In the genomic region with DNA sequence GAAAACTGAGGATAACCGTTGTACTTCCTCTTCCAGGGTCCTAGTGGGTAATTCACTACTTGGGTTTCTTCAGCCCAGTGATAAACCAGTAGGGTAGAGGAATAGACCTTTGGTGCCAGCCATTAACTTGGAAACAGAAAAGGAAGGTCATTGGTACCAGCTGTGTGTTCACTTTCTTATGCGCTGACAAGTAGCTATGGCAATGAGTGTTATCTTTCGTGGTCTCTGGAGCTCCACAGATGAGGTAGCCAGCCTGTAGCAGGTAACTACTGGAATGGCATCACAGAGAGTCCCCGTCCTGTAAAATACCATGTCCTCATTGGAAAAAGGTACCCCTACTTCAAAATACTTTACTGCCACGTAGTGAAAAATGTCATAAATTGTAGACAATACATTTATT, we compare ENCODE assay signal across 9 cellular contexts. TPM values are rescaled to one million over a fixed set of nuclear protein-coding genes. Genes with fewer than 3 reads are reported as not detected.
DNase-seq lines count a peak whose midpoint lies in the region; ATAC-seq, FAIRE-seq and TF ChIP-seq lines count a peak whose summit lies in the region.
"Had no signal": no experiment of that assay in that cellular context is flagged by ENCODE, and none has a peak within 500 bp of the region (broad histone marks: within the 10 kb centered on the region; RNA-seq: fewer than 3 reads in every experiment).

No MANE protein-coding gene starts in this region.

- H3K79me1 ChIP-seq in H1 (ENCODE audit: low read depth, low read length) = peaks cover 9% of the 10 kb centered on the region; the same call in 1 of the 2 replicates

- H4K20me1 ChIP-seq in PC-9 (ENCODE audit: insufficient read depth) (peaks cover 26% of the 10 kb centered on the region), H1 (replicated peaks in 1 of 2; ENCODE audit: control insufficient read depth in 1 of 2, insufficient read depth in 2 of 2, low read length in 2 of 2) (peaks cover 21% of the 10 kb centered on the region in 2 experiments)

- H3K9ac ChIP-seq in H1 (replicated peaks in 1 of 4; ENCODE audit: extremely low read depth in 1 of 4, low read depth in 3 of 4, low read length in 3 of 4) = no peak overlapping the region

- H3K36me3 Mint-ChIP-seq in activated CD4-positive, alpha-beta T cell treated with anti-CD3 and anti-CD28 coated beads, Interleukin-2, amount 10 ng/mL, durations not matched to agents 7 days and 5 days (ENCODE audit: low read depth) = peaks cover 41% of the 10 kb centered on the region
- H3K36me3 Mint-ChIP-seq in stimulated activated naive B cell treated with anti-CD40 and anti-IgM and Interleukin-4, amounts not matched to agents 10 μg/mL and 1 μg/mL and 100 μg/mL, for 72 hours = peaks cover 11 to 15% of the 10 kb centered on the region in 2 donors
- peaks cover 4% of the 10 kb centered on the region for H3K36me3 Mint-ChIP-seq in stimulated activated memory B cell treated with anti-CD40 and anti-IgM and Interleukin-4, amounts not matched to agents 10 μg/mL and 1 μg/mL and 100 μg/mL, for 72 hours

- no peak overlapping the region for H3K18ac ChIP-seq in H1 (ENCODE audit: extremely low read depth, low read length)

- 82% methylated on average over 5 of the region's 5 CpGs; no CpG with 5 or more reads in 1 of the 2 experiments for WGBS in H1 (ENCODE audit: extremely low coverage in 1 of 2, insufficient coverage in 1 of 2, insufficient read length in 1 of 2, insufficient replicate concordance in 2 of 2, low coverage in 1 of 2, low lambda C conversion rate in 2 of 2, missing lambda C conversion rate in 1 of 2), 2 experiments

- peaks cover 51% of the 10 kb centered on the region for H3K4me1 Mint-ChIP-seq in activated CD4-positive, alpha-beta T cell treated with anti-CD3 and anti-CD28 coated beads, Interleukin-2, amount 10 ng/mL, durations not matched to agents 7 days and 5 days
- H3K4me1 Mint-ChIP-seq in stimulated activated naive B cell treated with anti-CD40 and anti-IgM and Interleukin-4, amounts not matched to agents 10 μg/mL and 1 μg/mL and 100 μg/mL, for 72 hours = peaks cover 25 to 57% of the 10 kb centered on the region in 2 donors
- H3K4me1 Mint-ChIP-seq in stimulated activated memory B cell treated with anti-CD40 and anti-IgM and Interleukin-4, amounts not matched to agents 10 μg/mL and 1 μg/mL and 100 μg/mL, for 72 hours = peaks cover 63% of the 10 kb centered on the region

- H3K36me3 ChIP-seq in PC-9 (ENCODE audit: low read depth) (no peaks in the 10 kb centered on the region; the same call in 1 of the 2 replicates), H1 (ENCODE audit: control insufficient read depth in 2 of 4, insufficient read depth in 4 of 4, low read length in 3 of 4) (no peaks in the 10 kb centered on the region)

- peaks cover 11% of the 10 kb centered on the region for H3K4me1 ChIP-seq in PC-9 (replicated peaks; ENCODE audit: insufficient read depth)
- H3K4me1 ChIP-seq in H1 (replicated peaks in 1 of 4; ENCODE audit: control insufficient read depth in 3 of 4, insufficient read depth in 4 of 4, low read length in 3 of 4) = peaks cover 3 to 7% (median 5%) of the 10 kb centered on the region in 4 experiments; a peak in 4 of 7 replicates

- H2BK12ac ChIP-seq in H1 (ENCODE audit: low read depth, low read length) = no peak overlapping the region

- no peak overlapping the region for H3K4ac ChIP-seq in H1 (replicated peaks; ENCODE audit: insufficient read length, low read depth, low read length)

- H4K5ac ChIP-seq in H1 (ENCODE audit: insufficient read length, low read depth, low read length) = no peak overlapping the region

- no peak overlapping the region for H4K91ac ChIP-seq in H1 (replicated peaks; ENCODE audit: insufficient read length, low read length)

- peaks cover 2% of the 10 kb centered on the region for H3K9me3 Mint-ChIP-seq in activated CD4-positive, alpha-beta T cell treated with anti-CD3 and anti-CD28 coated beads, Interleukin-2, amount 10 ng/mL, durations not matched to agents 7 days and 5 days
- no peaks in the 10 kb centered on the region for H3K9me3 Mint-ChIP-seq in stimulated activated naive B cell treated with anti-CD40 and anti-IgM and Interleukin-4, amounts not matched to agents 10 μg/mL and 1 μg/mL and 100 μg/mL, for 72 hours
- no peaks in the 10 kb centered on the region for H3K9me3 Mint-ChIP-seq in stimulated activated memory B cell treated with anti-CD40 and anti-IgM and Interleukin-4, amounts not matched to agents 10 μg/mL and 1 μg/mL and 100 μg/mL, for 72 hours

- H3K9me3 ChIP-seq in PC-9 (ENCODE audit: insufficient read depth, low read depth) (no peaks in the 10 kb centered on the region), H1 (ENCODE audit: insufficient read depth in 2 of 2, low read depth in 1 of 2, low read length in 1 of 2) (no peaks in the 10 kb centered on the region)

- H3K9me2 ChIP-seq in PC-9 (ENCODE audit: insufficient read depth) = no peaks in the 10 kb centered on the region

- intact Hi-C loops in PC-9 (cut with micrococcal nuclease; ENCODE audit: unreplicated experiment) (no loop called here), left colon (cut with DNase I, micrococcal nuclease) (no loop called here)

- no peaks in the 10 kb centered on the region for H3F3A ChIP-seq in PC-9 (ENCODE audit: insufficient read depth, low read depth)

- H3K23me2 ChIP-seq in H1 (ENCODE audit: low read depth, low read length) = peaks cover 13% of the 10 kb centered on the region; the same call in 1 of the 2 replicates

- TF ChIP-seq CTCF in PC-9 (conservative IDR thresholded peaks at IDR 0.05) (no peak), H1 (IDR thresholded peaks at IDR 0.05; ENCODE audit: control extremely low read depth in 1 of 3, insufficient read depth in 1 of 3, low read depth in 1 of 3, low read length in 3 of 3) (no peak)

- no peak overlapping the region for H2BK20ac ChIP-seq in H1 (ENCODE audit: low read length)

- no peak overlapping the region for H3K14ac ChIP-seq in H1 (ENCODE audit: insufficient read length)

- no peak for FAIRE-seq in H1 (lab: Jason Lieb, UNC)

- H2BK120ac ChIP-seq in H1 (replicated peaks; ENCODE audit: low read depth, low read length) = no peak overlapping the region

- peak overlapping the region; percentile 83 for H3K4me3 Mint-ChIP-seq in activated CD4-positive, alpha-beta T cell treated with anti-CD3 and anti-CD28 coated beads, Interleukin-2, amount 10 ng/mL, durations not matched to agents 7 days and 5 days
- peak overlapping the region; percentile 86 to 90 for H3K4me3 Mint-ChIP-seq in stimulated activated naive B cell treated with anti-CD40 and anti-IgM and Interleukin-4, amounts not matched to agents 10 μg/mL and 1 μg/mL and 100 μg/mL, for 72 hours
- H3K4me3 Mint-ChIP-seq in stimulated activated memory B cell treated with anti-CD40 and anti-IgM and Interleukin-4, amounts not matched to agents 10 μg/mL and 1 μg/mL and 100 μg/mL, for 72 hours = no peak overlapping the region

- no peak for DNase-seq in activated CD4-positive, alpha-beta T cell treated with anti-CD3 and anti-CD28 coated beads, Interleukin-2, amount 10 ng/mL, durations not matched to agents 7 days and 5 days
- no peak for DNase-seq in activated CD4-positive, alpha-beta T cell treated with anti-CD3 and anti-CD28 coated beads, Interleukin-2, amount 50 U/mL, for 1 hour
- DNase-seq in PC-9 (no peak), H1 (ENCODE audit: low read depth in 1 of 2, low spot score in 2 of 2) (no peak), left colon (no peak)
- no peak for DNase-seq in stimulated activated naive B cell treated with anti-CD40 and anti-IgM and Interleukin-4, amounts not matched to agents 10 μg/mL and 1 μg/mL and 100 μg/mL, for 72 hours
- DNase-seq: NCI-H2081 had no signal

- H3K79me2 ChIP-seq in PC-9 (ENCODE audit: low read depth) (peaks cover 69% of the 10 kb centered on the region), H1 (ENCODE audit: control insufficient read depth in 1 of 2, insufficient read depth in 2 of 2, low read length in 2 of 2) (peaks cover 10 to 67% of the 10 kb centered on the region in 2 experiments)

- H2AFZ ChIP-seq in PC-9 (no peak overlapping the region), H1 (ENCODE audit: low read length) (no peak overlapping the region)

- H2BK5ac ChIP-seq in H1 (ENCODE audit: low read depth, low read length) = no peak overlapping the region

- H3K27me3 ChIP-seq in PC-9 (ENCODE audit: insufficient read depth, low read depth) (no peaks in the 10 kb centered on the region), H1 (replicated peaks in 1 of 4; ENCODE audit: control insufficient read depth in 3 of 4, extremely low read depth in 1 of 4, insufficient read depth in 3 of 4, low read length in 3 of 4) (peaks cover 0 to 6% (median 0%) of the 10 kb centered on the region in 4 experiments; a peak in 2 of 7 replicates)

- no peak overlapping the region for H3K56ac ChIP-seq in H1 (replicated peaks; ENCODE audit: insufficient read length, low read depth, low read length)

- BruUV-seq in PC-9 (replicated peaks; lab: Mats Ljungman, UMichigan) = no TSS peak

- POLR2A ChIA-PET in activated CD4-positive, alpha-beta T cell treated with anti-CD3 and anti-CD28 coated beads, Interleukin-2, amount 10 ng/mL, durations not matched to agents 7 days and 5 days (lab: Charles Lee) = interaction anchor here (0.5 kb wide), 1 partner anchor 151 kb away, joined by 4 read pairs; no protein-coding TSS in a partner anchor
- POLR2A ChIA-PET in PC-9 (lab: Charles Lee; ENCODE audit: unreplicated experiment) (no interaction called here), H1 (lab: Charles Lee; ENCODE audit: partially characterized antibody) (interaction anchor here (0.6 to 4.0 kb wide), 2 partner anchors 8 to 417 kb away, joined by 3 to 36 read pairs; no protein-coding TSS in a partner anchor)

- peaks cover 3% of the 10 kb centered on the region for H3K27me3 Mint-ChIP-seq in activated CD4-positive, alpha-beta T cell treated with anti-CD3 and anti-CD28 coated beads, Interleukin-2, amount 10 ng/mL, durations not matched to agents 7 days and 5 days
- H3K27me3 Mint-ChIP-seq in stimulated activated naive B cell treated with anti-CD40 and anti-IgM and Interleukin-4, amounts not matched to agents 10 μg/mL and 1 μg/mL and 100 μg/mL, for 72 hours = no peaks in the 10 kb centered on the region
- H3K27me3 Mint-ChIP-seq in stimulated activated memory B cell treated with anti-CD40 and anti-IgM and Interleukin-4, amounts not matched to agents 10 μg/mL and 1 μg/mL and 100 μg/mL, for 72 hours = no peaks in the 10 kb centered on the region

- H4K8ac ChIP-seq in H1 (ENCODE audit: extremely low read depth, insufficient read depth, low read length) = no peak overlapping the region

- no peak for TF ChIP-seq EP300 in H1 (IDR thresholded peaks at IDR 0.05; ENCODE audit: borderline replicate concordance in 1 of 2, low read depth in 2 of 2, low read length in 2 of 2)

- H3K27ac ChIP-seq in PC-9 = no peak overlapping the region
- no peak overlapping the region for H3K27ac ChIP-seq in H1 (ENCODE audit: low read depth, low read length)

- H3K23ac ChIP-seq in H1 (ENCODE audit: insufficient read length) = no peak overlapping the region

- no peak for TF ChIP-seq POLR2A in H1 (IDR thresholded peaks at IDR 0.05; ENCODE audit: control extremely low read depth in 1 of 2, low read depth in 2 of 2, low read length in 2 of 2)

- TF ChIP-seq RAD21 in H1 (IDR thresholded peaks at IDR 0.05 in 1 of 2, conservative IDR thresholded peaks at IDR 0.05 in 1 of 2; ENCODE audit: low read depth in 2 of 2, low read length in 2 of 2) = no peak

- peak overlapping the region; percentile 80 for H3K4me2 ChIP-seq in PC-9
- H3K4me2 ChIP-seq in H1 (ENCODE audit: insufficient read depth in 1 of 2, low read depth in 2 of 2, low read length in 2 of 2) = peak overlapping the region; percentile 76 to 83; a peak in 3 of 4 replicates

- ATAC-seq in stimulated activated naive B cell treated with anti-CD40 and anti-IgM and Interleukin-4, amounts not matched to agents 10 μg/mL and 1 μg/mL and 100 μg/mL, for 72 hours (replicated peaks) = no peak
- ATAC-seq in GM18502 (IDR thresholded peaks at IDR 0.05; ENCODE audit: poor library complexity, unreplicated experiment) (no peak), left colon (no peak)
- ATAC-seq in stimulated activated memory B cell treated with anti-CD40 and anti-IgM and Interleukin-4, amounts not matched to agents 10 μg/mL and 1 μg/mL and 100 μg/mL, for 72 hours = no peak

- H2AK5ac ChIP-seq in H1 (ENCODE audit: low read depth, low read length) = no peak overlapping the region

- CTCF ChIA-PET in activated CD4-positive, alpha-beta T cell treated with anti-CD3 and anti-CD28 coated beads, Interleukin-2, amount 10 ng/mL, durations not matched to agents 7 days and 5 days (lab: Charles Lee) = interaction anchor here (1.1 to 3.3 kb wide), 4 partner anchors 8 to 17 kb away, joined by 3 to 14 read pairs (median 4); no protein-coding TSS in a partner anchor
- CTCF ChIA-PET in PC-9 (lab: Charles Lee) (no interaction called here), H1 (lab: Charles Lee; ENCODE audit: partially characterized antibody) (interaction anchor here (0.7 to 2.1 kb wide), 5 partner anchors 9 to 529 kb away, joined by 3 to 7 read pairs (median 3); no protein-coding TSS in a partner anchor)

- H3K4me3 ChIP-seq in PC-9 = peak overlapping the region; percentile 79
- peak overlapping the region in 2 of 4 experiments; percentile 90 to 97; a peak in 2 of 8 replicates for H3K4me3 ChIP-seq in H1 (ENCODE audit: extremely low read depth in 1 of 4, insufficient read depth in 2 of 4, low read depth in 3 of 4, low read length in 4 of 4)

- H3K27ac Mint-ChIP-seq in activated CD4-positive, alpha-beta T cell treated with anti-CD3 and anti-CD28 coated beads, Interleukin-2, amount 10 ng/mL, durations not matched to agents 7 days and 5 days = peak overlapping the region; percentile 84
- H3K27ac Mint-ChIP-seq in stimulated activated naive B cell treated with anti-CD40 and anti-IgM and Interleukin-4, amounts not matched to agents 10 μg/mL and 1 μg/mL and 100 μg/mL, for 72 hours = no peak overlapping the region
- H3K27ac Mint-ChIP-seq in stimulated activated memory B cell treated with anti-CD40 and anti-IgM and Interleukin-4, amounts not matched to agents 10 μg/mL and 1 μg/mL and 100 μg/mL, for 72 hours = no peak overlapping the region

- H2BK15ac ChIP-seq in H1 (ENCODE audit: low read length) = no peak overlapping the region

RNA-seq across cellular contexts. Expression of a gene that starts 2.3 kb away (rescaled TPM):
- total RNA-seq in activated CD4-positive, alpha-beta T cell treated with anti-CD3 and anti-CD28 coated beads, Interleukin-2, amount 10 ng/mL, durations not matched to agents 7 days and 5 days = 10 to 100 TPM; 69.8 to 75.8 TPM
- total RNA-seq in PC-9 (2021) (32.6 and 40.9 TPM in 2 replicates), left colon (10 to 100 TPM; 28.5 to 29.1 TPM)
- total RNA-seq in H1 (2021; fragmentation: NEBNext Ultra II Directional; extraction: Animal tissue kit (Norgen Biotek cat#: 25700)) = 42.5 and 48.0 TPM in 2 replicates
- polyA plus RNA-seq in H1 (2011; rRNA removed) = 31.8 and 32.5 TPM in 2 replicates
- 33.3 TPM for polyA plus RNA-seq in H1 (2011; cell fraction: cytosol; rRNA removed)
- 47.8 TPM for polyA plus RNA-seq in H1 (2011; cell fraction: nucleus; rRNA removed)
- 21.0 to 37.0 TPM (median 26.4 TPM) in 4 replicates for polyA plus RNA-seq in H1 (2012, experiment 1 of 2)
- polyA plus RNA-seq in H1 (2012, experiment 2 of 2) = 4.8 TPM
- polyA plus RNA-seq in H1 (2013, experiment 1 of 2) = 22.1 TPM
- polyA plus RNA-seq in H1 (2013, experiment 2 of 2) = 18.5 TPM
- 55.1 and 68.7 TPM in 2 replicates for polyA minus RNA-seq in H1 (2011; rRNA and poly(A)+ RNA removed)
- polyA minus RNA-seq in H1 (2011; cell fraction: cytosol; rRNA and poly(A)+ RNA removed) = 37.2 TPM
- polyA minus RNA-seq in H1 (2011; cell fraction: nucleus; rRNA and poly(A)+ RNA removed) = 123 TPM
